ENCODE assay signal across 1 cellular context in genomic region chr14:49607583-49607982, GRCh38.
TF ChIP-seq lines count a peak whose summit lies in the region.

No MANE protein-coding gene starts in this region.

TF ChIP-seq in IMR-90, 13 proteins besides CTCF, POLR2A, EP300 and RAD21:
- TF ChIP-seq BHLHE40 (IDR thresholded peaks at IDR 0.05; ENCODE audit: low read depth, low read length) (no peak), MXI1 (IDR thresholded peaks at IDR 0.05; ENCODE audit: borderline replicate concordance, low read depth, low read length) (no peak)
